ENCODE assay signal across 8 cellular contexts in genomic region chr5:132866342-132867045, GRCh38. TPM values are rescaled to one million over a fixed set of nuclear protein-coding genes. Genes with fewer than 3 reads are reported as not detected.
DNase-seq lines count a peak whose midpoint lies in the region; TF ChIP-seq lines count a peak whose summit lies in the region.

TSS of gene GDF9 (minus strand) at chr5:132866469. CDS start at chr5:132864533, 1,936 bp downstream.
TSS of gene UQCRQ (plus strand) at chr5:132866642. CDS start at chr5:132866882, 240 bp downstream.

- H3K4me1 Mint-ChIP-seq in HFFc6 (ENCODE audit: low read depth) = peaks cover 31% of the 10 kb centered on the region
- peaks cover 32% of the 10 kb centered on the region for H3K4me1 Mint-ChIP-seq in activated naive CD4-positive, alpha-beta T cell treated with anti-CD3 and anti-CD28 coated beads, Interleukin-2, amount 50 U/mL, for 24 hours

- no peaks in the 10 kb centered on the region for H3K9me3 Mint-ChIP-seq in HFFc6
- H3K9me3 Mint-ChIP-seq in activated naive CD4-positive, alpha-beta T cell treated with anti-CD3 and anti-CD28 coated beads, Interleukin-2, amount 50 U/mL, for 24 hours = no peaks in the 10 kb centered on the region

- H3K4me3 ChIP-seq in GM08714 (ENCODE audit: low read length) = peak within 1 kb of the TSS; percentile 86

- peaks cover 23% of the 10 kb centered on the region for H3K36me3 Mint-ChIP-seq in HFFc6 (ENCODE audit: low read depth)
- H3K36me3 Mint-ChIP-seq in activated naive CD4-positive, alpha-beta T cell treated with anti-CD3 and anti-CD28 coated beads, Interleukin-2, amount 50 U/mL, for 24 hours = peaks cover 14% of the 10 kb centered on the region

- H3K4me3 Mint-ChIP-seq in HFFc6 = peak within 1 kb of the TSS; percentile 99
- peak within 1 kb of the TSS; percentile 97 for H3K4me3 Mint-ChIP-seq in activated naive CD4-positive, alpha-beta T cell treated with anti-CD3 and anti-CD28 coated beads, Interleukin-2, amount 50 U/mL, for 24 hours

- H3K27ac Mint-ChIP-seq in HFFc6 = peak within 1 kb of the TSS; percentile 99
- peak within 1 kb of the TSS; percentile 98 for H3K27ac Mint-ChIP-seq in activated naive CD4-positive, alpha-beta T cell treated with anti-CD3 and anti-CD28 coated beads, Interleukin-2, amount 50 U/mL, for 24 hours

- TF ChIP-seq CTCF in HFFc6 (IDR thresholded peaks at IDR 0.05) = peak; percentile 48; the same call in 1 of the 2 replicates

- peak; percentile 100 for DNase-seq in HFFc6
- peak; percentile 99 for DNase-seq in NAMALWA (ENCODE audit: low spot score)
- peak; percentile 100 for DNase-seq in SK-N-DZ (ENCODE audit: low spot score)
- DNase-seq in globus pallidus (ENCODE audit: low spot score) = peak; percentile 100
- DNase-seq in nucleus accumbens (lab: John Stamatoyannopoulos, UW) = peak; percentile 83 to 99 (median 97)

- H3K27ac ChIP-seq in temporal lobe (ENCODE audit: low read depth, low read length) = peak within 1 kb of the TSS; percentile 94

- H3K27me3 Mint-ChIP-seq in HFFc6 (ENCODE audit: insufficient read depth) = peaks cover 10% of the 10 kb centered on the region
- H3K27me3 Mint-ChIP-seq in activated naive CD4-positive, alpha-beta T cell treated with anti-CD3 and anti-CD28 coated beads, Interleukin-2, amount 50 U/mL, for 24 hours = no peaks in the 10 kb centered on the region

RNA-seq across cellular contexts. Expression of gene GDF9, which starts in this region (rescaled TPM):
- under 1 TPM in 3 of 6 experiments, not detected in 3; 0.09 to 0.14 (median 0.12) TPM for total RNA-seq in HFFc6 (2021; fragmentation: NEBNext Ultra II Directional; extraction: Animal tissue kit (Norgen Biotek cat#: 25700))
- 1.2 and 2.4 TPM in 2 replicates for polyA plus RNA-seq in SK-N-DZ (2014; cell fraction: cytosol; rRNA removed)
- 3.5 and 3.7 TPM in 2 replicates for polyA plus RNA-seq in SK-N-DZ (2014; cell fraction: nucleus; rRNA removed)
- total RNA-seq in temporal lobe = 0.98 TPM

RNA-seq across cellular contexts. Expression of gene UQCRQ, which starts in this region (rescaled TPM):
- 100 to 1,000 TPM; 501 to 678 (median 615) TPM for total RNA-seq in HFFc6 (2021; fragmentation: NEBNext Ultra II Directional; extraction: Animal tissue kit (Norgen Biotek cat#: 25700))
- polyA plus RNA-seq in SK-N-DZ (2014; cell fraction: cytosol; rRNA removed) = 304 and 322 TPM in 2 replicates
- 263 and 295 TPM in 2 replicates for polyA plus RNA-seq in SK-N-DZ (2014; cell fraction: nucleus; rRNA removed)
- 76.2 TPM for total RNA-seq in temporal lobe

Comparison
In these comparisons a context has a peak if more than half of its experiments do, and no peak if none do; other contexts are left out.
1. Peak in every context shown above with its lines: DNase-seq, H3K4me3 ChIP-seq and H3K27ac ChIP-seq.